2 cellular contexts compared by ENCODE assay signal in the genomic region with DNA sequence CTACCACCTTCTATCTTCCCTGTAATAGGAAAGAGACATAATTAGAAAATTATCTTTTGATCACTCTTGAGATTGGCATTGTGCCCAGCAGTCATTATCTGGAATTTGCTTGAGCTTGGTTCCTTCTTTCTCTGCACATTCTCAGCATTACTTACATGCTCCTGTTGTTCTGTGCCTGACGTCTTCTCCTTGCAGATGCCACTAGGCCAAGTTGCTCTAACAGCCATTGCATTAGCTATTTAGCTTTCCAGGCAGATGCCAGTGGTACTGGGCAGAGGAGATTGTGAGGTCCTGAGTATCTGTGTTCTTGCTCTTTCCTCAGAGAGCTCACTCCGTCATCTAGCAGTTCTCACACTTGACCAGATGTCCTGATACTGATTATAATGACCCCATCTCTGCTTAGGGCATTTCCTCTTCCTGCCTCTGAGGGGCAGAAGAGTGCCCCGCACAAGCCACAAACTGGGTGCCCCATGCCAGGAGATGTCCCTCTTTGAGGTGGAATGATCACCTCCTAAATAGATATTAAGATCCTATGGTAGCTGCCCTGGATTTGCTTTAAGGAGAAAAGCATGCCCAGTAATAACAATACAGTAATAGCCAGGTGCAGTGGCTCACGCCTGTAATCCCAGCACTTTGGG.
TF ChIP-seq lines count a peak whose summit lies in the region.

No MANE protein-coding gene starts in this region.

TF ChIP-seq in GM12891, 5 proteins besides CTCF, POLR2A, EP300 and RAD21:
- TF ChIP-seq POLR2AphosphoS5 (IDR thresholded peaks at IDR 0.05; ENCODE audit: low read depth, low read length) (no peak), PAX5 (IDR thresholded peaks at IDR 0.05; ENCODE audit: insufficient read depth, low read length, severe bottlenecking) (no peak), TAF1 (IDR thresholded peaks at IDR 0.05; ENCODE audit: low read depth, low read length) (no peak), SPI1 (IDR thresholded peaks at IDR 0.05; ENCODE audit: low read depth, low read length) (no peak), POU2F2 (IDR thresholded peaks at IDR 0.05; ENCODE audit: low read depth, low read length) (no peak)

TF ChIP-seq in HepG2, 621 proteins besides CTCF, POLR2A, EP300 and RAD21:
- TF ChIP-seq JUNB (CRISPR knock-in tag; IDR thresholded peaks at IDR 0.05; ENCODE audit: borderline replicate concordance) (no peak), NR2C2 (CRISPR knock-in tag; IDR thresholded peaks at IDR 0.05; ENCODE audit: borderline replicate concordance) (no peak), SMC3 (IDR thresholded peaks at IDR 0.05; ENCODE audit: low read length) (peak; percentile 34; the same call in 1 of the 2 replicates), STAG1 (CRISPR knock-in tag; IDR thresholded peaks at IDR 0.05) (peak; percentile 73), ZSCAN22 (CRISPR knock-in tag; IDR thresholded peaks at IDR 0.05) (no peak)
